Comparison of ENCODE assay signal across 17 cellular contexts in the genomic region with DNA sequence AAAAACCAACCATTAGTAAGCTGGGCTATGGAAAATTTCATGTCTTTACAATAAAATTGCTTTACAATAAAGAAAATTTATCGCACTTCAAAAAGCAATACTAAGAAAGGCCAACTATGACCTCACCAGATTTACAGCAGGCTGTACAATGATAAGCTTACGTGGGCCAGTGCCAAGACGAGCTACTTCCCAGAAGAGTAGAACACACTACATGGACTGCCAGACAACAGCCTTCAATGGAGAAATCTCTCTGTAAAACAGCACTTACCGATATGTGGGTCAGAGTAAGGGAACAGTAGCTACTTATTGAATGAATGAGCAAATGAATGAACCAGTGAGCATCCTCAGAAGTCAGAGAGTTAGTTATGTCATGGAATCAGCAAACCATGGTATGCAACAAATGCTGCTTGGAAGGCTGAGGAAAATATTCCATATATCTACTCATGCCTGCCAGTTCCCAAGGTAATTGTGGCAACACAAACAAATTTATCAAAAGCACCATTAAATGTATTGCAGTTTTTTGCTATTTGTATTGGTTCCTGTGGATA.
DNase-seq lines count a peak whose midpoint lies in the region; TF ChIP-seq lines count a peak whose summit lies in the region.
"Had no signal": no experiment of that assay in that cellular context is flagged by ENCODE, and none has a peak within 500 bp of the region (broad histone marks: within the 10 kb centered on the region; RNA-seq: fewer than 3 reads in every experiment).

No MANE protein-coding gene starts in this region.

- H3K27ac ChIP-seq in left ventricle myocardium inferior (replicated peaks) (no peak overlapping the region), tibial artery (no peak overlapping the region), MM.1S (ENCODE audit: low read length) (no peak overlapping the region)
- H3K27ac ChIP-seq: left lung had no signal

- intact Hi-C loops in left ventricle myocardium inferior (cut with micrococcal nuclease), result no loop called here
- intact Hi-C loops in tibial artery (cut with DNase I; ENCODE audit: low total_unique reads), result no loop called here

- peaks cover 27% of the 10 kb centered on the region for H3K27me3 Mint-ChIP-seq in activated T-cell treated with anti-CD3 and anti-CD28 coated beads, Interleukin-2, amount 50 U/mL, for 24 hours

- H3K27me3 ChIP-seq in left ventricle myocardium inferior (ENCODE audit: low read depth) (peaks cover 29% of the 10 kb centered on the region), tibial artery (no peaks in the 10 kb centered on the region), MM.1S (replicated peaks; ENCODE audit: insufficient read depth, low read length) (no peaks in the 10 kb centered on the region)

- H3K4me3 Mint-ChIP-seq in activated T-cell treated with anti-CD3 and anti-CD28 coated beads, Interleukin-2, amount 50 U/mL, for 24 hours, result no peak overlapping the region
- H3K4me3 Mint-ChIP-seq: activated naive CD8-positive, alpha-beta T cell treated with anti-CD3 and anti-CD28 coated beads, Interleukin-2, amount 50 U/mL, for 24 hours; effector memory CD8-positive, alpha-beta T cell had no signal

- no peaks in the 10 kb centered on the region for H3K4me1 Mint-ChIP-seq in activated T-cell treated with anti-CD3 and anti-CD28 coated beads, Interleukin-2, amount 50 U/mL, for 24 hours (ENCODE audit: low read depth)
- H3K4me1 Mint-ChIP-seq: activated naive CD8-positive, alpha-beta T cell treated with anti-CD3 and anti-CD28 coated beads, Interleukin-2, amount 50 U/mL, for 24 hours had no signal

- in situ Hi-C loops in astrocyte of the spinal cord (cut with HindIII; ENCODE audit: low sequenced_read_pairs), result no loop called here

- H3K27ac Mint-ChIP-seq in activated T-cell treated with anti-CD3 and anti-CD28 coated beads, Interleukin-2, amount 50 U/mL, for 24 hours, result no peak overlapping the region
- H3K27ac Mint-ChIP-seq: activated naive CD8-positive, alpha-beta T cell treated with anti-CD3 and anti-CD28 coated beads, Interleukin-2, amount 50 U/mL, for 24 hours; activated T-helper 2 cell treated with anti-CD3 and anti-CD28 coated beads, Interferon-gamma antibody, Interleukin-2, Interleukin-4, amounts not matched to agents 10 μg/mL and 5 μg/mL and 100 μg/mL, durations not matched to agents 14 hours and 24 hours and 36 hours; effector memory CD8-positive, alpha-beta T cell had no signal

- no peak overlapping the region for H3K4me3 ChIP-seq in astrocyte of the spinal cord (ENCODE audit: low read depth, low read length)
- no peak overlapping the region for H3K4me3 ChIP-seq in left ventricle myocardium inferior
- no peak overlapping the region for H3K4me3 ChIP-seq in skeletal muscle cell (ENCODE audit: low read depth, low read length)
- H3K4me3 ChIP-seq in tibial artery, result no peak overlapping the region
- no peak overlapping the region for H3K4me3 ChIP-seq in MM.1S (ENCODE audit: low read length)
- H3K4me3 ChIP-seq: left lung had no signal

- H3K4me1 ChIP-seq in left ventricle myocardium inferior (peaks cover 7% of the 10 kb centered on the region), tibial artery (no peaks in the 10 kb centered on the region), MM.1S (ENCODE audit: low read length) (no peaks in the 10 kb centered on the region)
- H3K4me1 ChIP-seq: left lung had no signal

- H2AFZ ChIP-seq in MM.1S (ENCODE audit: low read length), result no peak overlapping the region

- no peaks in the 10 kb centered on the region for H3K79me2 ChIP-seq in MM.1S (ENCODE audit: low read length)

- H3K9me3 Mint-ChIP-seq in activated T-cell treated with anti-CD3 and anti-CD28 coated beads, Interleukin-2, amount 50 U/mL, for 24 hours, result peaks cover 5% of the 10 kb centered on the region
- H3K9me3 Mint-ChIP-seq: activated T-helper 2 cell treated with anti-CD3 and anti-CD28 coated beads, Interferon-gamma antibody, Interleukin-2, Interleukin-4, amounts not matched to agents 10 μg/mL and 5 μg/mL and 100 μg/mL, durations not matched to agents 14 hours and 24 hours and 36 hours had no signal

- no peaks in the 10 kb centered on the region for H3F3A ChIP-seq in MM.1S (ENCODE audit: insufficient read depth, low read length)

- DNase-seq in NCI-H2029 treated with DMSO at 0.1 percent for 48 hours (lab: John Stamatoyannopoulos, UW), result peak; percentile 20
- peak; percentile 34 for DNase-seq in astrocyte of the spinal cord (ENCODE audit: low read depth, low spot score)
- DNase-seq in left ventricle myocardium inferior, result peak; percentile 53
- peak; percentile 36 for DNase-seq in skeletal muscle cell (ENCODE audit: low read depth)
- no peak for DNase-seq in tibial artery
- no peak for DNase-seq in MM.1S
- DNase-seq in activated T-cell treated with anti-CD3 and anti-CD28 coated beads, Interleukin-2, amount 50 U/mL, for 24 hours, result no peak
- DNase-seq: activated CD4-positive, CD25-positive, alpha-beta regulatory T cell treated with anti-CD3 and anti-CD28 coated beads, Interleukin-2, amount 50 U/mL, for 72 hours; activated naive CD8-positive, alpha-beta T cell treated with anti-CD3 and anti-CD28 coated beads, Interleukin-2, amount 50 U/mL, for 24 hours; effector memory CD8-positive, alpha-beta T cell; H7; left lung; NCI-H2107; NCI-H526 treated with DMSO at 0.1 percent for 48 hours; stimulated activated CD4-positive, alpha-beta T cell treated with anti-CD3 and anti-CD28 coated beads, Interleukin-4, amount 100 ng/mL, for 1 hour; T-helper 9 cell had no signal

- H3K9me3 ChIP-seq in left ventricle myocardium inferior (replicated peaks), result no peaks in the 10 kb centered on the region
- no peaks in the 10 kb centered on the region for H3K9me3 ChIP-seq in tibial artery
- no peaks in the 10 kb centered on the region for H3K9me3 ChIP-seq in MM.1S (replicated peaks; ENCODE audit: insufficient read depth, low read length)
- H3K9me3 ChIP-seq: left lung had no signal

- H3K36me3 ChIP-seq in left ventricle myocardium inferior (no peaks in the 10 kb centered on the region), tibial artery (no peaks in the 10 kb centered on the region), MM.1S (replicated peaks; ENCODE audit: insufficient read depth, low read length) (no peaks in the 10 kb centered on the region)
- H3K36me3 ChIP-seq: left lung had no signal

- H3K9me2 ChIP-seq in MM.1S (replicated peaks; ENCODE audit: insufficient read depth, low read length), result no peaks in the 10 kb centered on the region

- no peak overlapping the region for H3K4me2 ChIP-seq in MM.1S (ENCODE audit: low read depth, low read length)

- no peaks in the 10 kb centered on the region for H3K36me3 Mint-ChIP-seq in activated T-cell treated with anti-CD3 and anti-CD28 coated beads, Interleukin-2, amount 50 U/mL, for 24 hours (ENCODE audit: low read depth)

- no peak overlapping the region for H3K9ac ChIP-seq in MM.1S (ENCODE audit: low read length)

- TF ChIP-seq CTCF in astrocyte of the spinal cord (IDR thresholded peaks at IDR 0.05; ENCODE audit: low read depth, low read length), result no peak
- TF ChIP-seq CTCF in left ventricle myocardium inferior (IDR thresholded peaks at IDR 0.05; ENCODE audit: borderline replicate concordance), result no peak
- TF ChIP-seq CTCF in tibial artery (IDR thresholded peaks at IDR 0.05), result no peak
- TF ChIP-seq CTCF in MM.1S (IDR thresholded peaks at IDR 0.05; ENCODE audit: low read length), result no peak

- no peaks in the 10 kb centered on the region for H4K20me1 ChIP-seq in MM.1S (ENCODE audit: insufficient read depth, low read length)

Comparison
In these comparisons a context has a peak if more than half of its experiments do, and no peak if none do; other contexts are left out.
1. DNase-seq: peak in NCI-H2029 treated with DMSO at 0.1 percent for 48 hours (single experiment), astrocyte of the spinal cord (single experiment), left ventricle myocardium inferior (single experiment) and skeletal muscle cell (single experiment); none in tibial artery (0 of 2), MM.1S (single experiment) and activated T-cell treated with anti-CD3 and anti-CD28 coated beads, Interleukin-2, amount 50 U/mL, for 24 hours (single experiment).